In genomic region chr3:4985330-4986174, GRCh38 we compare ENCODE assay signal across 1 cellular context.
TF ChIP-seq lines count a peak whose summit lies in the region.

No MANE protein-coding gene starts in this region.

TF ChIP-seq in HepG2, 621 proteins besides CTCF, POLR2A, EP300 and RAD21 (continued from another document and continues in another):
- TF ChIP-seq SNAPC4 (CRISPR knock-in tag; IDR thresholded peaks at IDR 0.05), result no peak
- TF ChIP-seq HDAC2 (CRISPR knock-in tag; IDR thresholded peaks at IDR 0.05), result peak; percentile 66; the same call in 1 of the 2 replicates
- 0 out of 4 replicates have a peak, but pooled peaks of 1 of the 2 experiments have one; percentile 9 for TF ChIP-seq ATF4 (CRISPR knock-in tag; IDR thresholded peaks at IDR 0.05)
- TF ChIP-seq ZNF850 (CRISPR knock-in tag; conservative IDR thresholded peaks at IDR 0.05), result no peak
- no peak for TF ChIP-seq RFXAP (CRISPR knock-in tag; IDR thresholded peaks at IDR 0.05; ENCODE audit: borderline replicate concordance)
- TF ChIP-seq MIXL1 (CRISPR knock-in tag; IDR thresholded peaks at IDR 0.05), result peak; percentile 47; the same call in 1 of the 2 replicates
- peak; percentile 76 for TF ChIP-seq SAP130 (CRISPR knock-in tag; IDR thresholded peaks at IDR 0.05; ENCODE audit: low read depth)
- TF ChIP-seq IKZF1 (IDR thresholded peaks at IDR 0.05), result no peak
- TF ChIP-seq ZBTB2 (CRISPR knock-in tag; IDR thresholded peaks at IDR 0.05; ENCODE audit: low read depth), result 0 out of 2 replicates have a peak, but pooled peaks have one; percentile 33
- TF ChIP-seq MED1 (CRISPR knock-in tag; IDR thresholded peaks at IDR 0.05), result peak; percentile 81
- TF ChIP-seq POLR2G (IDR thresholded peaks at IDR 0.05; ENCODE audit: low read depth, low read length), result peak; percentile 76
- 0 out of 2 replicates have a peak, but pooled peaks have one; percentile 37 for TF ChIP-seq PITX1 (CRISPR knock-in tag; IDR thresholded peaks at IDR 0.05)
- TF ChIP-seq ZBTB34 (CRISPR knock-in tag; IDR thresholded peaks at IDR 0.05), result peak; percentile 75; the same call in 1 of the 2 replicates
- TF ChIP-seq STAT6 (CRISPR knock-in tag; IDR thresholded peaks at IDR 0.05; ENCODE audit: borderline replicate concordance), result 0 out of 2 replicates have a peak, but pooled peaks have one; percentile 59
- no peak; the same call in 1 of the 2 replicates for TF ChIP-seq ZNF816 (CRISPR knock-in tag; IDR thresholded peaks at IDR 0.05; ENCODE audit: borderline replicate concordance)
- peak; percentile 40; the same call in 1 of the 2 replicates for TF ChIP-seq SP5 (CRISPR knock-in tag; IDR thresholded peaks at IDR 0.05; ENCODE audit: borderline replicate concordance, low read depth)
- peak; percentile 63; the same call in 1 of the 2 replicates for TF ChIP-seq ZNF670 (CRISPR knock-in tag; IDR thresholded peaks at IDR 0.05; ENCODE audit: borderline replicate concordance)
- TF ChIP-seq MAF1 (CRISPR knock-in tag; IDR thresholded peaks at IDR 0.05; ENCODE audit: borderline replicate concordance), result no peak
- TF ChIP-seq KIAA2018 (CRISPR knock-in tag; IDR thresholded peaks at IDR 0.05; ENCODE audit: borderline replicate concordance), result no peak
- peak; percentile 89 for TF ChIP-seq TARDBP (CRISPR knock-in tag; IDR thresholded peaks at IDR 0.05)
- TF ChIP-seq ZNF276 (CRISPR knock-in tag; IDR thresholded peaks at IDR 0.05; ENCODE audit: low read depth), result no peak
- TF ChIP-seq ZNF724P (CRISPR knock-in tag; IDR thresholded peaks at IDR 0.05; ENCODE audit: borderline replicate concordance), result no peak
- 0 out of 2 replicates have a peak, but pooled peaks have one; percentile 50 for TF ChIP-seq PHF20 (CRISPR knock-in tag; IDR thresholded peaks at IDR 0.05)
- TF ChIP-seq ARHGAP35 (CRISPR knock-in tag; IDR thresholded peaks at IDR 0.05; ENCODE audit: borderline replicate concordance), result 0 out of 2 replicates have a peak, but pooled peaks have one; percentile 25
- TF ChIP-seq FOXA3 (CRISPR knock-in tag; IDR thresholded peaks at IDR 0.05), result peak; percentile 53
- peak; percentile 70; the same call in 1 of the 2 replicates for TF ChIP-seq SKIL (CRISPR knock-in tag; IDR thresholded peaks at IDR 0.05; ENCODE audit: borderline replicate concordance)
- peak; percentile 48; the same call in 1 of the 2 replicates for TF ChIP-seq BCL6 (CRISPR knock-in tag; IDR thresholded peaks at IDR 0.05)
- TF ChIP-seq TRIM24 (CRISPR knock-in tag; IDR thresholded peaks at IDR 0.05), result no peak
- no peak for TF ChIP-seq ZMAT5 (CRISPR knock-in tag; IDR thresholded peaks at IDR 0.05; ENCODE audit: borderline replicate concordance, low read depth)
